31 cellular contexts compared by ENCODE assay signal in the genomic region with DNA sequence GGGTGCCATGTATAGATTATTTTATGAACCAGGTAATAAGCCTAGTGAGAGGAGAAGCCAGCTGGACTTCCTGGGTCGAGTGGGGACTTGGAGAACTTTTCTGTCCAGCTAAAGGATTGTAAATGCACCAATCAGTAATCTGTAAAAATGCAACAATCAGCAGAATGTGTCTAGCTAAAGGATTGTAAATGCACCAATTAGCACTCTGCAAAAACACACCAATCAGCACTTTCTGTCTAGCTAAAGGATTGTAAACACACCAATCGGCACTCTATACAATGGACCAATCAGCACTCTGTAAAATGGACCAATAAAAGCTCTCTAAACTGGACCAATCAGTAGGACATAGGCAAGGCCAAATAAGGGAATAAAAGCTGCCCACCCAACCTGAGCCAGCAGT.
A peak's percentile ranks its signal among the peaks of the same experiment; 100 is the strongest.
DNase-seq lines count a peak whose midpoint lies in the region; ATAC-seq, FAIRE-seq and TF ChIP-seq lines count a peak whose summit lies in the region.
"Had no signal": no experiment of that assay in that cellular context is flagged by ENCODE, and none has a peak within 500 bp of the region (broad histone marks: within the 10 kb centered on the region; RNA-seq: fewer than 3 reads in every experiment).

No MANE protein-coding gene starts in this region.

- 0% methylated on average over 1 of the region's 2 CpGs for WGBS in HepG2 (ENCODE audit: low lambda C conversion rate)
- no CpG with 5 or more reads among the region's 2 CpGs for WGBS in right lobe of liver (ENCODE audit: insufficient coverage, low coverage, low lambda C conversion rate, missing lambda C conversion rate)
- 20% methylated on average over 2 of the region's 2 CpGs; no CpG with 5 or more reads in 1 of the 2 donors for whole genome bisulfite sequencing in pancreas, 2 donors

- no peaks in the 10 kb centered on the region for H3K36me3 ChIP-seq in HepG2 (replicated peaks in 1 of 2; ENCODE audit: control insufficient read depth in 1 of 2, insufficient read depth in 2 of 2, low read length in 2 of 2)
- no peaks in the 10 kb centered on the region for H3K36me3 ChIP-seq in right lobe of liver
- H3K36me3 ChIP-seq in pancreas, result no peaks in the 10 kb centered on the region
- H3K36me3 ChIP-seq: BE2C; BLaER1; BLaER1 treated with 17β-estradiol and CSF1 and Interleukin-3, amounts not matched to agents 10 nM and 100 nM had no signal

- in situ Hi-C loops in HepG2 (cut with HindIII; ENCODE audit: extremely low pct_ligation_motif_present, low pct_unique_long_range_greater_than_20kb), result no loop called here

- POLR2A ChIA-PET in HepG2 (lab: Yijun Ruan, JAX), result no interaction called here

- H3K9me3 ChIP-seq in HepG2 (ENCODE audit: low read length) (peaks cover 11% of the 10 kb centered on the region; the same call in 1 of the 2 replicates), right lobe of liver (no peaks in the 10 kb centered on the region), pancreas (no peaks in the 10 kb centered on the region)
- H3K9me3 ChIP-seq: A549; BE2C; BLaER1; BLaER1 treated with 17β-estradiol and CSF1 and Interleukin-3, amounts not matched to agents 10 nM and 100 nM; Caco-2 had no signal

- TF ChIP-seq POLR2A in HepG2 (IDR thresholded peaks at IDR 0.05; ENCODE audit: insufficient read depth in 1 of 2, low read depth in 2 of 2, low read length in 2 of 2) (no peak), right lobe of liver (IDR thresholded peaks at IDR 0.05) (no peak)

- TF ChIP-seq EP300 in HepG2 (IDR thresholded peaks at IDR 0.05; ENCODE audit: low read depth in 2 of 2, low read length in 2 of 2), result no peak
- no peak for TF ChIP-seq EP300 in HepG2 (CRISPR knock-in tag; IDR thresholded peaks at IDR 0.05; ENCODE audit: borderline replicate concordance)

- H3K27me3 ChIP-seq in HepG2 (ENCODE audit: control insufficient read depth in 1 of 2, insufficient read depth in 2 of 2, low read length in 2 of 2) (no peaks in the 10 kb centered on the region), right lobe of liver (no peaks in the 10 kb centered on the region), pancreas (no peaks in the 10 kb centered on the region)
- H3K27me3 ChIP-seq: BE2C; BLaER1; BLaER1 treated with 17β-estradiol and CSF1 and Interleukin-3, amounts not matched to agents 10 nM and 100 nM had no signal

- H3K27ac ChIP-seq in HepG2 (ENCODE audit: extremely low read length, insufficient read depth, low read length) (no peak overlapping the region), right lobe of liver (no peak overlapping the region), pancreas (no peak overlapping the region)
- H3K27ac ChIP-seq: 22Rv1; A549; BLaER1; BLaER1 treated with 17β-estradiol and CSF1 and Interleukin-3, amounts not matched to agents 10 nM and 100 nM; C4-2B had no signal

- no peaks in the 10 kb centered on the region for H4K20me1 ChIP-seq in HepG2 (ENCODE audit: insufficient read depth, low read length)
- H4K20me1 ChIP-seq: BLaER1; BLaER1 treated with 17β-estradiol and CSF1 and Interleukin-3, amounts not matched to agents 10 nM and 100 nM had no signal

- H3K9ac ChIP-seq in HepG2 (ENCODE audit: insufficient read depth, low read depth, low read length), result no peak overlapping the region
- H3K9ac ChIP-seq: BLaER1; BLaER1 treated with 17β-estradiol and CSF1 and Interleukin-3, amounts not matched to agents 10 nM and 100 nM had no signal

- ATAC-seq in HepG2 (no peak), right lobe of liver (no peak), pancreas (no peak)
- ATAC-seq: A549; CD8-positive, alpha-beta T cell had no signal

- TF ChIP-seq CTCF in HepG2 (CRISPR knock-in tag; IDR thresholded peaks at IDR 0.05) (no peak), right lobe of liver (IDR thresholded peaks at IDR 0.05) (no peak), pancreas (IDR thresholded peaks at IDR 0.05) (no peak)

- H3K79me2 ChIP-seq in HepG2 (ENCODE audit: insufficient read depth, low read length), result no peaks in the 10 kb centered on the region

- H2AFZ ChIP-seq in HepG2 (ENCODE audit: low read length), result no peak overlapping the region

- no peak overlapping the region for H3K4me2 ChIP-seq in HepG2 (ENCODE audit: low read depth, low read length)
- H3K4me2 ChIP-seq: A549; BLaER1; BLaER1 treated with 17β-estradiol and CSF1 and Interleukin-3, amounts not matched to agents 10 nM and 100 nM had no signal

- DNase-seq in HepG2 (ENCODE audit: low spot score), result no peak
- no peak for DNase-seq in right lobe of liver
- no peak for DNase-seq in pancreas
- DNase-seq in amniotic stem cell (lab: John Stamatoyannopoulos, UW), result no peak
- DNase-seq: 8988T; ACHN; AML-193; BE2C; C1 segment of cervical spinal cord; Caco-2; Calu3; CD4-positive, alpha-beta memory T cell; CD4-positive, alpha-beta T cell; CD4-positive, CD25-positive, alpha-beta regulatory T cell; CD8-positive, alpha-beta memory T cell; CD8-positive, alpha-beta T cell; COR-L47; DMS 273 treated with DMSO at 0.1 percent for 48 hours; DMS153; DMS53; DMS79; DMS79 treated with DMSO at 0.1 percent for 48 hours; DND-41; EL had no signal

- intact Hi-C loops in HepG2 (cut with micrococcal nuclease; ENCODE audit: unreplicated experiment), result no loop called here
- intact Hi-C loops in right lobe of liver (cut with DNase I), result no loop called here
- intact Hi-C loops in pancreas (cut with DNase I), result no loop called here

- BruUV-seq in HepG2 (replicated peaks; lab: Mats Ljungman, UMichigan), result no TSS peak

- CTCF ChIA-PET in HepG2 (lab: Yijun Ruan, JAX; ENCODE audit: low intra/inter-chr PET ratio, low total read pairs), result no interaction called here

- no peak for TF ChIP-seq RAD21 in HepG2 (CRISPR knock-in tag; IDR thresholded peaks at IDR 0.05)

- H3K4me3 ChIP-seq in HepG2 (replicated peaks in 1 of 3; ENCODE audit: insufficient read depth in 1 of 3, low read depth in 2 of 3, low read length in 3 of 3), result no peak overlapping the region
- no peak overlapping the region for H3K4me3 ChIP-seq in right lobe of liver
- H3K4me3 ChIP-seq in pancreas, result no peak overlapping the region
- H3K4me3 ChIP-seq: A549; BLaER1; BLaER1 treated with 17β-estradiol and CSF1 and Interleukin-3, amounts not matched to agents 10 nM and 100 nM had no signal

- FAIRE-seq in HepG2 (lab: Jason Lieb, UNC) (no peak), pancreas (lab: Jason Lieb, UNC) (peak; percentile 29)
- FAIRE-seq: A204.1, A549, D721Med had no signal

- H3K4me1 ChIP-seq in HepG2 (ENCODE audit: insufficient read depth, low read length), result no peaks in the 10 kb centered on the region
- no peaks in the 10 kb centered on the region for H3K4me1 ChIP-seq in right lobe of liver
- no peaks in the 10 kb centered on the region for H3K4me1 ChIP-seq in pancreas
- H3K4me1 ChIP-seq: BE2C; BLaER1; BLaER1 treated with 17β-estradiol and CSF1 and Interleukin-3, amounts not matched to agents 10 nM and 100 nM; Caco-2 had no signal

TF ChIP-seq in HepG2, 621 proteins besides CTCF, POLR2A, EP300 and RAD21:
- TF ChIP-seq MAFK (conservative IDR thresholded peaks at IDR 0.05 in 1 of 2, IDR thresholded peaks at IDR 0.05 in 1 of 2; ENCODE audit: low read length in 2 of 2), result peak; percentile 17 to 70; a peak in 3 of 4 replicates
- peak; percentile 67 for TF ChIP-seq MAFF (IDR thresholded peaks at IDR 0.05; ENCODE audit: low read depth, low read length)
- TF ChIP-seq ZNF879 (CRISPR knock-in tag; IDR thresholded peaks at IDR 0.05), result no peak
